22 cellular contexts compared by ENCODE assay signal in the genomic region with DNA sequence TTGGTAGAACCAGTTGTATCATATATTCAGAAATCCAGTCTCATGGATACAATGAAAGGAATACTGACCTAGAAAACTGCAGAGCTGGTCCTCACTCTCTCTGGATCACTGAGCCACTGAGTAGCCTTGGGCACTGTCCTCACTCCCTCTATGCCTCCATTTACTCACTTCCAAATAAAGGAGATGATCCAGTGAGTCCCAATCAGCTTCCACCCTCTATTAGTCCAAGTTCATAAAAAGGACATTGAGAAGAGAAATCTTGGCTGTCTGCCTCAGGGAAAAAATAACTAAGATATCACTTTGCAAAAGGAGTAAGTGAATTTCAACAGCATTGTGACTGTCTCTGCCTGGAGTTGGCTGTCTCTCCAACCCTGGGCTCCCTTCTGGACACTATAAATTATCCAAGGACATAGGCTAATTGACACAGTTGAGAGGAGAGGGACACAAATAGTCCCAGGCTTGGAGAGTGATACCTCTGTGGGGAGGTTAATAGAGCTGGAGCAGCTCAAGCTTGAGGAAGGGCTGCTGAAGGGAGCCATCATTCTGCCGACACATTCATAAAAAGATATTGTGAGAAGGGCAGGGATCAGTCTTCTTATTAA.
"Had no signal": no experiment of that assay in that cellular context is flagged by ENCODE, and none has a peak within 500 bp of the region (broad histone marks: within the 10 kb centered on the region; RNA-seq: fewer than 3 reads in every experiment).

No MANE protein-coding gene starts in this region.

- H3K36me3 ChIP-seq: SJCRH30 had no signal

- H3K27me3 ChIP-seq: SJCRH30 had no signal

- H3K4me1 ChIP-seq: SJCRH30 had no signal

- H3K27ac ChIP-seq: HL-60, KMS-11, SJCRH30 had no signal

- H3K4me1 Mint-ChIP-seq: IgD-negative memory B cell had no signal

- ATAC-seq: K562, SK-N-SH treated with all-trans-retinoic acid at 6 μM for 48 hours had no signal

- DNase-seq: Kasumi-1, MM.1S, NCI-H1092 treated with DMSO at 0.1 percent for 48 hours, NCI-H1436, NCI-H187, NCI-H2029, NCI-H2081 treated with DMSO at 0.1 percent for 48 hours, NCI-H2171, NCI-H226, NCI-H446, NCI-H510A, NCI-H524 treated with DMSO at 0.1 percent for 48 hours, NCI-H69, NCI-H774, RPMI8226, SHP77 treated with DMSO at 0.1 percent for 48 hours, SJCRH30 had no signal

- H3K27me3 Mint-ChIP-seq: IgD-negative memory B cell had no signal

- H3K4me3 Mint-ChIP-seq: IgD-negative memory B cell had no signal

- H3K36me3 Mint-ChIP-seq: IgD-negative memory B cell had no signal

- H3K9me3 ChIP-seq: SJCRH30 had no signal

- H3K4me3 ChIP-seq: K562, SJCRH30 had no signal
